20 cellular contexts compared by ENCODE assay signal in genomic region chr9:137583347-137583746, GRCh38.
"Had no signal": no experiment of that assay in that cellular context is flagged by ENCODE, and none has a peak within 500 bp of the region (broad histone marks: within the 10 kb centered on the region; RNA-seq: fewer than 3 reads in every experiment).

No MANE protein-coding gene starts in this region.

- ATAC-seq: activated CD8-positive, alpha-beta T cell treated with anti-CD3 and anti-CD28 coated beads, Interleukin-2, amount 10 ng/mL, durations not matched to agents 7 days and 5 days had no signal

- H3K4me2 ChIP-seq: KMS-11 had no signal

- H3K9me3 ChIP-seq: Peyer's patch had no signal

- H3K9me3 Mint-ChIP-seq: activated B cell treated with CpG ODN at 0.5 μM for 24 hours; activated naive CD4-positive, alpha-beta T cell treated with anti-CD3 and anti-CD28 coated beads for 36 hours; brain; central memory CD8-positive, alpha-beta T cell; T-helper 1 cell treated with Interleukin-12 subunit alpha and Interleukin-12 subunit beta and Interleukin-4 antibody, amounts not matched to agents 30 μg/mL and 1 μg/mL, for 36 hours had no signal

- H3K27me3 Mint-ChIP-seq: activated B cell treated with CpG ODN at 0.5 μM for 24 hours; brain; central memory CD8-positive, alpha-beta T cell had no signal

- H3K4me3 ChIP-seq: Peyer's patch had no signal

- H3K4me3 Mint-ChIP-seq: activated B cell treated with CpG ODN at 0.5 μM for 24 hours; activated CD8-positive, alpha-beta T cell treated with anti-CD3 and anti-CD28 coated beads, Interleukin-2, amount 10 ng/mL, durations not matched to agents 7 days and 5 days; activated naive CD4-positive, alpha-beta T cell treated with anti-CD3 and anti-CD28 coated beads for 36 hours; brain; central memory CD8-positive, alpha-beta T cell; T-helper 1 cell treated with Interleukin-12 subunit alpha and Interleukin-12 subunit beta and Interleukin-4 antibody, amounts not matched to agents 30 μg/mL and 1 μg/mL, for 36 hours had no signal

- H3K9ac ChIP-seq: KMS-11 had no signal

- H3K27ac Mint-ChIP-seq: activated B cell treated with CpG ODN at 0.5 μM for 24 hours; activated CD8-positive, alpha-beta T cell treated with anti-CD3 and anti-CD28 coated beads, Interleukin-2, amount 10 ng/mL, durations not matched to agents 7 days and 5 days; activated naive CD4-positive, alpha-beta T cell treated with anti-CD3 and anti-CD28 coated beads for 36 hours; T-helper 1 cell treated with Interleukin-12 subunit alpha and Interleukin-12 subunit beta and Interleukin-4 antibody, amounts not matched to agents 30 μg/mL and 1 μg/mL, for 36 hours had no signal

- H3K27me3 ChIP-seq: Peyer's patch had no signal

- DNase-seq: activated B cell treated with CpG ODN at 0.5 μM for 24 hours; activated CD8-positive, alpha-beta memory T cell treated with anti-CD3 and anti-CD28 coated beads, Interleukin-2, amount 50 U/mL, for 48 hours; activated CD8-positive, alpha-beta T cell treated with anti-CD3 and anti-CD28 coated beads, Interleukin-2, amount 10 ng/mL, durations not matched to agents 7 days and 5 days; activated gamma-delta T cell; activated naive CD4-positive, alpha-beta T cell treated with anti-CD3 and anti-CD28 coated beads for 36 hours; activated T-cell treated with anti-CD3 and anti-CD28 coated beads, Interleukin-2, amount 50 U/mL, for 1 hour; amygdala; NCI-H1092 treated with DMSO at 0.1 percent for 48 hours; NCI-H1417 treated with DMSO at 0.1 percent for 48 hours; NCI-H1694 treated with DMSO at 0.1 percent for 48 hours; NCI-H2029 treated with DMSO at 0.1 percent for 48 hours; NCI-H345; NCI-H510A; Peyer's patch; SHP77 treated with DMSO at 0.1 percent for 48 hours; T-helper 9 cell had no signal

- H3K27ac ChIP-seq: KMS-11, Peyer's patch had no signal
